ENCODE assay signal across 15 cellular contexts in the genomic region with DNA sequence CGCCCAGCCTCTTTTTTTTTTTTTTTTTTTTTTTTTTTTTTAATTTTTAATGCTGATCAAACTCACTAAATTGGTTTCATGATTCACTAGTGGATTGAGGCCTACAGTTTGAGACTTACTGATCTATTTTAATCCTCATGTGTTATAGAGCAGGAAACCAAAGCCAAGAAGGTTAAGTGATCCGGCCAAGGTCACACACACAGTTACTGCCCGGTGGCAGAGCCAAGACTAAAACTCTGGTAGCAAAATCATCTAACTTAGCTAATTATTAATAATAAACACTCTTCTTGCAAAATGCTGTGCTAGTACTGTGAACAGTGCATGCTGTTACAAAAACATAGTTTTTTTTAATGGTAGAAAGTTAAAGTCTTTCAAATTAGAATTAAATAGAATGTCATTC.
DNase-seq lines count a peak whose midpoint lies in the region; ATAC-seq, FAIRE-seq and TF ChIP-seq lines count a peak whose summit lies in the region.
"Had no signal": no experiment of that assay in that cellular context is flagged by ENCODE, and none has a peak within 500 bp of the region (broad histone marks: within the 10 kb centered on the region; RNA-seq: fewer than 3 reads in every experiment).

No MANE protein-coding gene starts in this region.

- H3K36me3 ChIP-seq in BLaER1 (no peaks in the 10 kb centered on the region), KMS-11 (ENCODE audit: insufficient read depth) (no peaks in the 10 kb centered on the region), body of pancreas (replicated peaks in 1 of 2; ENCODE audit: insufficient read depth in 1 of 2, low read depth in 2 of 2) (no peaks in the 10 kb centered on the region), pancreas (no peaks in the 10 kb centered on the region), HAP-1 (replicated peaks) (no peaks in the 10 kb centered on the region)
- H3K36me3 ChIP-seq: Peyer's patch had no signal

- H3K9ac ChIP-seq in BLaER1 (no peak overlapping the region), KMS-11 (peak overlapping the region; percentile 30; the same call in 1 of the 2 replicates)

- TF ChIP-seq CTCF in KMS-11 (conservative IDR thresholded peaks at IDR 0.05; ENCODE audit: low read depth, low read length), result no peak
- no peak for TF ChIP-seq CTCF in body of pancreas (IDR thresholded peaks at IDR 0.05)
- TF ChIP-seq CTCF in pancreas (IDR thresholded peaks at IDR 0.05), result no peak

- H3K4me3 ChIP-seq in BLaER1 (no peak overlapping the region), KMS-11 (IDR thresholded peaks at IDR 0.05; ENCODE audit: insufficient read depth, low read depth, low read length) (no peak overlapping the region), body of pancreas (no peak overlapping the region), pancreas (peak overlapping the region in 1 of 4 donors; percentile 22), HAP-1 (no peak overlapping the region)
- H3K4me3 ChIP-seq: Peyer's patch had no signal

- peaks cover 52% of the 10 kb centered on the region for H3K4me1 ChIP-seq in BLaER1
- H3K4me1 ChIP-seq in KMS-11 (ENCODE audit: low read depth, poor library complexity, severe bottlenecking), result peaks cover 71% of the 10 kb centered on the region
- peaks cover 82% of the 10 kb centered on the region for H3K4me1 ChIP-seq in body of pancreas
- H3K4me1 ChIP-seq in pancreas, result peaks cover 27 to 47% (median 29%) of the 10 kb centered on the region in 3 donors
- H3K4me1 ChIP-seq in HAP-1, result no peaks in the 10 kb centered on the region

- H3K9me3 ChIP-seq in BLaER1 (no peaks in the 10 kb centered on the region), body of pancreas (no peaks in the 10 kb centered on the region), pancreas (no peaks in the 10 kb centered on the region), HAP-1 (no peaks in the 10 kb centered on the region)
- H3K9me3 ChIP-seq: Peyer's patch had no signal

- in situ Hi-C loops in HAP-1 (cut with MboI; ENCODE audit: low sequenced_read_pairs), result no loop called here

- H3K27me3 ChIP-seq in BLaER1 (no peaks in the 10 kb centered on the region), KMS-11 (ENCODE audit: insufficient read depth, low read depth) (no peaks in the 10 kb centered on the region), body of pancreas (no peaks in the 10 kb centered on the region), pancreas (no peaks in the 10 kb centered on the region), HAP-1 (ENCODE audit: low read depth) (peaks cover 18% of the 10 kb centered on the region)
- H3K27me3 ChIP-seq: Peyer's patch had no signal

- H3K79me2 ChIP-seq in KMS-11 (ENCODE audit: insufficient read depth, low read depth), result 0 out of 2 replicates have a peak, but pooled peaks cover 5% of the 10 kb centered on the region

- WGBS in body of pancreas, 2 donors, result 31 to 33% methylated on average over 3 of the region's 3 CpGs
- WGBS in pancreas, 2 donors, result 23 to 29% methylated on average over 3 of the region's 3 CpGs

- ATAC-seq in body of pancreas, result peak; percentile 78
- ATAC-seq in pancreas, result peak; percentile 73 to 82 (median 76)

- H3K27ac ChIP-seq in BLaER1 (no peak overlapping the region), KMS-11 (peak overlapping the region; percentile 98), body of pancreas (peak overlapping the region; percentile 12 to 86 (median 77)), pancreas (peak overlapping the region in 3 of 4 donors; percentile 34 to 77 (median 75))
- H3K27ac ChIP-seq: Peyer's patch had no signal

- peak overlapping the region; percentile 27; the same call in 1 of the 2 replicates for H2AFZ ChIP-seq in KMS-11 (ENCODE audit: low read depth)

- H3K4me2 ChIP-seq in BLaER1 (peak overlapping the region; percentile 47), KMS-11 (peak overlapping the region; percentile 99)

- FAIRE-seq in pancreas (lab: Jason Lieb, UNC) (no peak), frontal cortex (lab: Jason Lieb, UNC) (no peak)

- no peak for TF ChIP-seq POLR2A in body of pancreas (IDR thresholded peaks at IDR 0.05)
- TF ChIP-seq POLR2A in erythroblast (IDR thresholded peaks at IDR 0.05; ENCODE audit: low read length), result no peak

- DNase-seq in body of pancreas (peak; percentile 68 to 87 (median 80)), pancreas (peak in 4 of 6 donors; percentile 50 to 77 (median 72)), HAP-1 (ENCODE audit: low spot score in 2 of 2) (no peak), frontal cortex (ENCODE audit: low spot score in 2 of 2) (no peak), erythroblast (lab: John Stamatoyannopoulos, UW) (no peak)
- DNase-seq: DMS79, H7, KBM-7, NCI-H1417, NCI-H1930, NCI-H226, NCI-H524 treated with DMSO at 0.1 percent for 48 hours, Peyer's patch had no signal

- H4K20me1 ChIP-seq in BLaER1 (no peaks in the 10 kb centered on the region), KMS-11 (ENCODE audit: insufficient read depth) (no peaks in the 10 kb centered on the region)

- intact Hi-C loops in body of pancreas (cut with DNase I), result no loop called here
- intact Hi-C loops in pancreas (cut with DNase I), result no loop called here

Comparison
In these comparisons a context has a peak if more than half of its experiments do, and no peak if none do; other contexts are left out.
1. DNase-seq: peak in body of pancreas (4 of 4) and pancreas (4 of 6); none in HAP-1 (0 of 2), frontal cortex (0 of 2) and erythroblast (0 of 2).